ENCODE assay signal across 2 cellular contexts in the genomic region with DNA sequence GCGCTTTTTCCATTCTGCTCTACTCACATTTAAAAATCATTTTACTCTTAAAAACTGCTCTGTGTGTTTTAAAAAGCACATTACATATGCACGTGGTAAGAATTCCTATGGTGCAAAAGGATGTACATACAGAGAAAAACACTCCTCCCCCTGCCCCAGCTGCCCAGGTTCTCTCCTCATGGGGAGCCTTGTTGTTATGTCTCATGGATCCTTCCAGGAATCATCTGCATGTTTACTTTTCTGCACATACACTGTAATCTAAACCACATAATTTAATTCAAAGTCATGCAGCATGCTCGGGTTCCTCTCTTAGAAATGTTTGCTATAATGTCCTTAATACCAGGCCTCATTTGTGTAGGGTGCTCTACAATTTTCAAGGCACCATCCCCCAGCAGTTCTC.
TF ChIP-seq lines count a peak whose summit lies in the region.

No MANE protein-coding gene starts in this region.

TF ChIP-seq in IMR-90, 13 proteins besides CTCF, POLR2A, EP300 and RAD21 (continued from another document):
- TF ChIP-seq, protein P1, sequence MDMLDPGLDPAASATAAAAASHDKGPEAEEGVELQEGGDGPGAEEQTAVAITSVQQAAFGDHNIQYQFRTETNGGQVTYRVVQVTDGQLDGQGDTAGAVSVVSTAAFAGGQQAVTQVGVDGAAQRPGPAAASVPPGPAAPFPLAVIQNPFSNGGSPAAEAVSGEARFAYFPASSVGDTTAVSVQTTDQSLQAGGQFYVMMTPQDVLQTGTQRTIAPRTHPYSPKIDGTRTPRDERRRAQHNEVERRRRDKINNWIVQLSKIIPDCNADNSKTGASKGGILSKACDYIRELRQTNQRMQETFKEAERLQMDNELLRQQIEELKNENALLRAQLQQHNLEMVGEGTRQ (IDR thresholded peaks at IDR 0.05; ENCODE audit: low read depth, low read length) = no peak
- TF ChIP-seq SMC3 (IDR thresholded peaks at IDR 0.05; ENCODE audit: low read depth, low read length) = no peak
- TF ChIP-seq BHLHE40 (IDR thresholded peaks at IDR 0.05; ENCODE audit: low read depth, low read length) = no peak
- TF ChIP-seq RCOR1 (IDR thresholded peaks at IDR 0.05; ENCODE audit: insufficient replicate concordance, low read length) = no peak
- no peak for TF ChIP-seq MAFK (IDR thresholded peaks at IDR 0.05; ENCODE audit: low read depth, low read length)
- no peak for TF ChIP-seq FOS (IDR thresholded peaks at IDR 0.05; ENCODE audit: low read depth, low read length)
- TF ChIP-seq, protein P2, sequence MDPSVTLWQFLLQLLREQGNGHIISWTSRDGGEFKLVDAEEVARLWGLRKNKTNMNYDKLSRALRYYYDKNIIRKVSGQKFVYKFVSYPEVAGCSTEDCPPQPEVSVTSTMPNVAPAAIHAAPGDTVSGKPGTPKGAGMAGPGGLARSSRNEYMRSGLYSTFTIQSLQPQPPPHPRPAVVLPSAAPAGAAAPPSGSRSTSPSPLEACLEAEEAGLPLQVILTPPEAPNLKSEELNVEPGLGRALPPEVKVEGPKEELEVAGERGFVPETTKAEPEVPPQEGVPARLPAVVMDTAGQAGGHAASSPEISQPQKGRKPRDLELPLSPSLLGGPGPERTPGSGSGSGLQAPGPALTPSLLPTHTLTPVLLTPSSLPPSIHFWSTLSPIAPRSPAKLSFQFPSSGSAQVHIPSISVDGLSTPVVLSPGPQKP (IDR thresholded peaks at IDR 0.05; ENCODE audit: borderline replicate concordance, low read depth, low read length) = no peak
- no peak for TF ChIP-seq MXI1 (IDR thresholded peaks at IDR 0.05; ENCODE audit: borderline replicate concordance, low read depth, low read length)
- no peak for TF ChIP-seq NFE2L2 (IDR thresholded peaks at IDR 0.05; ENCODE audit: low read depth, low read length)
- no peak for TF ChIP-seq CEBPB (IDR thresholded peaks at IDR 0.05; ENCODE audit: low read depth, low read length)
- TF ChIP-seq RFX5 (IDR thresholded peaks at IDR 0.05; ENCODE audit: low read depth, low read length) = no peak
- no peak for TF ChIP-seq MAZ (IDR thresholded peaks at IDR 0.05; ENCODE audit: borderline replicate concordance, low read depth, low read length)
TF ChIP-seq in IMR-90: peak in this region for 0.

TF ChIP-seq in WTC11, 78 proteins besides CTCF, POLR2A, EP300 and RAD21 (continued from another document):
- TF ChIP-seq TEAD4 (CRISPR knock-in tag; IDR thresholded peaks at IDR 0.05) = no peak
